Comparison of ENCODE assay signal across 14 cellular contexts in genomic region chr2:159134979-159135378, GRCh38.
DNase-seq lines count a peak whose midpoint lies in the region; ATAC-seq and TF ChIP-seq lines count a peak whose summit lies in the region.
"Had no signal": no experiment of that assay in that cellular context is flagged by ENCODE, and none has a peak within 500 bp of the region (broad histone marks: within the 10 kb centered on the region; RNA-seq: fewer than 3 reads in every experiment).

No MANE protein-coding gene starts in this region.

- peak overlapping the region; percentile 71 for H3K4me2 ChIP-seq in osteoblast (ENCODE audit: insufficient read depth, low read length)

- H3K27me3 ChIP-seq in adipocyte (replicated peaks; ENCODE audit: control insufficient read depth, insufficient read depth, low read length), result no peaks in the 10 kb centered on the region
- H3K27me3 ChIP-seq in gastroesophageal sphincter, result no peaks in the 10 kb centered on the region
- no peaks in the 10 kb centered on the region for H3K27me3 ChIP-seq in osteoblast (ENCODE audit: insufficient read depth, low read length)
- H3K27me3 ChIP-seq in uterus, result no peaks in the 10 kb centered on the region
- no peaks in the 10 kb centered on the region for H3K27me3 ChIP-seq in dorsolateral prefrontal cortex

- H2AFZ ChIP-seq in osteoblast (ENCODE audit: low read length), result no peak overlapping the region

- DNase-seq in adipocyte (ENCODE audit: low read depth) (no peak), osteoblast (ENCODE audit: insufficient read length, low spot score, missing footprints) (no peak), uterus (no peak), erythroblast (lab: John Stamatoyannopoulos, UW) (no peak), dorsolateral prefrontal cortex (no peak), NCI-H2081 treated with DMSO at 0.1 percent for 48 hours (lab: John Stamatoyannopoulos, UW) (no peak)
- DNase-seq: activated CD8-positive, alpha-beta memory T cell treated with anti-CD3 and anti-CD28 coated beads, Interleukin-2, amount 50 U/mL, for 48 hours; activated naive CD8-positive, alpha-beta T cell treated with anti-CD3 and anti-CD28 coated beads for 36 hours; DMS79 treated with DMSO at 0.1 percent for 48 hours; hippocampal formation; NCI-H774; stimulated activated CD4-positive, alpha-beta T cell treated with anti-CD3 and anti-CD28 coated beads, Interleukin-4, amount 100 ng/mL, for 1 hour; T-helper 1 cell had no signal

- TF ChIP-seq POLR2A in gastroesophageal sphincter (IDR thresholded peaks at IDR 0.05), result no peak
- no peak for TF ChIP-seq POLR2A in uterus (IDR thresholded peaks at IDR 0.05)
- TF ChIP-seq POLR2A in erythroblast (IDR thresholded peaks at IDR 0.05; ENCODE audit: low read length), result no peak

- WGBS in gastroesophageal sphincter (ENCODE audit: low coverage in 1 of 2), 2 donors, result 72 to 81% methylated on average over 3 of the region's 3 CpGs

- H3K36me3 ChIP-seq in adipocyte (ENCODE audit: control insufficient read depth, insufficient read depth, low read length, severe bottlenecking), result no peaks in the 10 kb centered on the region
- H3K36me3 ChIP-seq in gastroesophageal sphincter, result no peaks in the 10 kb centered on the region
- H3K36me3 ChIP-seq in osteoblast (ENCODE audit: insufficient read depth, low read length), result no peaks in the 10 kb centered on the region
- no peaks in the 10 kb centered on the region for H3K36me3 ChIP-seq in uterus

- intact Hi-C loops in uterus (cut with DNase I; ENCODE audit: low total_unique reads), result no loop called here
- intact Hi-C loops in dorsolateral prefrontal cortex (cut with DNase I), result loop anchor here in 1 of 2 donors (5.0 to 10.0 kb wide), 2 partner anchors 577 to 670 kb away; partner anchors contain the start of gene MARCHF7

- ATAC-seq in gastroesophageal sphincter, result no peak

- H3K4me1 ChIP-seq in adipocyte (ENCODE audit: control insufficient read depth, insufficient read depth, low read length), result peaks cover 56% of the 10 kb centered on the region
- peaks cover 10 to 78% (median 20%) of the 10 kb centered on the region in 3 donors for H3K4me1 ChIP-seq in gastroesophageal sphincter
- H3K4me1 ChIP-seq in osteoblast (ENCODE audit: insufficient read depth, low read length), result peaks cover 57% of the 10 kb centered on the region
- H3K4me1 ChIP-seq in uterus, result peaks cover 4 to 6% of the 10 kb centered on the region in 2 donors

- H4K20me1 ChIP-seq in osteoblast (ENCODE audit: insufficient read depth, low read length), result no peaks in the 10 kb centered on the region

- no peak for TF ChIP-seq EP300 in gastroesophageal sphincter (IDR thresholded peaks at IDR 0.05)

- peak overlapping the region; percentile 64 for H3K9ac ChIP-seq in adipocyte (ENCODE audit: low read length)

- H3K79me2 ChIP-seq in osteoblast (ENCODE audit: insufficient read depth, low read length), result peaks cover 20% of the 10 kb centered on the region

- H3K4me3 ChIP-seq in adipocyte (ENCODE audit: low read length) (no peak overlapping the region), gastroesophageal sphincter (no peak overlapping the region), osteoblast (ENCODE audit: insufficient read depth, low read length) (no peak overlapping the region), uterus (no peak overlapping the region), dorsolateral prefrontal cortex (peak overlapping the region in 4 of 59 donors; percentile 12 to 28 (median 20))

- TF ChIP-seq CTCF in gastroesophageal sphincter (IDR thresholded peaks at IDR 0.05) (no peak), osteoblast (IDR thresholded peaks at IDR 0.05; ENCODE audit: extremely low read depth, low read depth, low read length) (no peak), uterus (IDR thresholded peaks at IDR 0.05) (no peak), dorsolateral prefrontal cortex (IDR thresholded peaks at IDR 0.05 in 54 of 56, conservative IDR thresholded peaks at IDR 0.05 in 2 of 56; ENCODE audit: low read depth in 1 of 56, partially characterized antibody in 56 of 56) (no peak)

- peak overlapping the region; percentile 77 to 86 (median 81) for H3K27ac ChIP-seq in gastroesophageal sphincter
- H3K27ac ChIP-seq in osteoblast (ENCODE audit: low read depth, low read length), result peak overlapping the region; percentile 95
- H3K27ac ChIP-seq in uterus, result peak overlapping the region; percentile 67 to 75
- H3K27ac ChIP-seq in dorsolateral prefrontal cortex, result peak overlapping the region in 2 of 59 donors; percentile 30 to 57

- H3K9me3 ChIP-seq in adipocyte (ENCODE audit: control insufficient read depth, low read length), result no peaks in the 10 kb centered on the region
- H3K9me3 ChIP-seq in gastroesophageal sphincter, result no peaks in the 10 kb centered on the region
- H3K9me3 ChIP-seq in osteoblast (ENCODE audit: low read depth, low read length), result no peaks in the 10 kb centered on the region
- no peaks in the 10 kb centered on the region for H3K9me3 ChIP-seq in uterus
